In genomic region chr1:160550572-160551034, GRCh38 we compare ENCODE assay signal across 9 cellular contexts. TPM values are rescaled to one million over a fixed set of nuclear protein-coding genes. Genes with fewer than 3 reads are reported as not detected.
DNase-seq lines count a peak whose midpoint lies in the region; ATAC-seq, FAIRE-seq and TF ChIP-seq lines count a peak whose summit lies in the region.
"Had no signal": no experiment of that assay in that cellular context is flagged by ENCODE, and none has a peak within 500 bp of the region (broad histone marks: within the 10 kb centered on the region; RNA-seq: fewer than 3 reads in every experiment).

No MANE protein-coding gene starts in this region.

- peaks cover 0 to 11% (median 5%) of the 10 kb centered on the region in 3 donors for H3K36me3 Mint-ChIP-seq in immature natural killer cell

- H3K9me3 ChIP-seq in WERI-Rb-1 (ENCODE audit: severe bottlenecking), result no peaks in the 10 kb centered on the region
- no peaks in the 10 kb centered on the region for H3K9me3 ChIP-seq in psoas muscle
- H3K9me3 ChIP-seq: thoracic aorta had no signal

- WGBS in psoas muscle, 3 donors, result 54 to 66% (median 61%) methylated on average over 6 of the region's 6 CpGs

- H3K9me3 Mint-ChIP-seq in immature natural killer cell, result no peaks in the 10 kb centered on the region

- peaks cover 4 to 8% of the 10 kb centered on the region in 2 donors for H3K4me1 Mint-ChIP-seq in immature natural killer cell

- no peak overlapping the region for H3K27ac Mint-ChIP-seq in immature natural killer cell

- peaks cover 95% of the 10 kb centered on the region for H3K27me3 ChIP-seq in WERI-Rb-1 (ENCODE audit: insufficient read depth, low read depth, severe bottlenecking)
- H3K27me3 ChIP-seq in psoas muscle (ENCODE audit: insufficient read depth in 3 of 3, low read length in 2 of 3), result no peaks in the 10 kb centered on the region

- no peaks in the 10 kb centered on the region for H3K4me1 ChIP-seq in psoas muscle

- DNase-seq in GM12892 (ENCODE audit: insufficient read length) (no peak), WERI-Rb-1 (peak; percentile 30), immature natural killer cell (no peak), globus pallidus (ENCODE audit: low spot score) (no peak), psoas muscle (no peak)
- peak; percentile 13 for DNase-seq in activated naive CD8-positive, alpha-beta T cell treated with anti-CD3 and anti-CD28 coated beads, Interleukin-2, amount 50 U/mL, for 16 hours (ENCODE audit: low read depth, low spot score)
- DNase-seq in stimulated activated CD4-positive, alpha-beta T cell treated with anti-CD3 and anti-CD28 coated beads, TNF-alpha, amount 100 ng/mL, for 24 hours (ENCODE audit: low read depth in 3 of 3), result peak in 2 of 3 experiments; percentile 13 to 63

- peak; percentile 45 for TF ChIP-seq CTCF in WERI-Rb-1 (IDR thresholded peaks at IDR 0.05; ENCODE audit: low read depth, low read length)
- no peak for TF ChIP-seq CTCF in psoas muscle (IDR thresholded peaks at IDR 0.05)

- FAIRE-seq in GM12892 (lab: Jason Lieb, UNC), result peak; percentile 57

- intact Hi-C loops in psoas muscle (cut with DNase I), result no loop called here

- no peak for ATAC-seq in HG02610 (IDR thresholded peaks at IDR 0.05; ENCODE audit: unreplicated experiment)
- ATAC-seq in psoas muscle, result no peak

- H3K4me3 Mint-ChIP-seq in immature natural killer cell, result no peak overlapping the region

- H3K36me3 ChIP-seq in WERI-Rb-1 (no peaks in the 10 kb centered on the region), psoas muscle (ENCODE audit: insufficient read depth in 1 of 2, low read depth in 1 of 2) (no peaks in the 10 kb centered on the region)
- H3K36me3 ChIP-seq: thoracic aorta had no signal

- no peak overlapping the region for H3K4me3 ChIP-seq in WERI-Rb-1 (ENCODE audit: low read depth, low read length)
- no peak overlapping the region for H3K4me3 ChIP-seq in psoas muscle
- H3K4me3 ChIP-seq: thoracic aorta had no signal

- TF ChIP-seq POLR2A in GM12892 (IDR thresholded peaks at IDR 0.05; ENCODE audit: low read depth, low read length), result no peak

- H3K27ac ChIP-seq in WERI-Rb-1 (no peak overlapping the region), psoas muscle (no peak overlapping the region)
- H3K27ac ChIP-seq: thoracic aorta had no signal

- peaks cover 0 to 2% (median 2%) of the 10 kb centered on the region in 3 donors for H3K27me3 Mint-ChIP-seq in immature natural killer cell (ENCODE audit: low read depth in 3 of 3)

RNA-seq across cellular contexts. Expression of gene SLAMF6, which starts 27.5 kb away (rescaled TPM):
- polyA plus RNA-seq in GM12892 (2012; ENCODE audit: missing spikeins), result 64.8 TPM
- polyA plus RNA-seq in immature natural killer cell (100 to 1,000 TPM; 105 to 210 (median 125) TPM), psoas muscle (under 1 TPM in 2 of 3 donors, not detected in 1; 0.08 to 0.18 TPM)
- under 1 TPM; 0.14 to 0.34 (median 0.21) TPM for total RNA-seq in psoas muscle

RNA-seq across cellular contexts. Expression of gene CD84, which starts 28.7 kb away (rescaled TPM):
- polyA plus RNA-seq in GM12892 (2012; ENCODE audit: missing spikeins), result 18.7 TPM
- polyA plus RNA-seq in immature natural killer cell, result 1 to 10 TPM; 2.1 to 3.9 (median 3.0) TPM
- 1 to 10 TPM in 2 of 4 donors, under 1 TPM in 2; 0.75 to 2.6 (median 1.3) TPM for total RNA-seq in psoas muscle
- under 1 TPM; 0.04 to 0.13 (median 0.10) TPM for polyA plus RNA-seq in psoas muscle

Comparison
In these comparisons a context has a peak if more than half of its experiments do, and no peak if none do; other contexts are left out.
1. DNase-seq: peak in WERI-Rb-1 (single experiment), activated naive CD8-positive, alpha-beta T cell treated with anti-CD3 and anti-CD28 coated beads, Interleukin-2, amount 50 U/mL, for 16 hours (single experiment) and stimulated activated CD4-positive, alpha-beta T cell treated with anti-CD3 and anti-CD28 coated beads, TNF-alpha, amount 100 ng/mL, for 24 hours (2 of 3); none in GM12892 (single experiment), immature natural killer cell (0 of 3), globus pallidus (single experiment) and psoas muscle (0 of 2).
2. RNA of gene SLAMF6, which starts 27.5 kb away (polyA plus RNA-seq): 105 to 210 TPM in immature natural killer cell; 0.08 to 0.18 TPM in psoas muscle; every median in the first group is over 10 times any median in the second.